10 cellular contexts compared by ENCODE assay signal in genomic region chr17:1560582-1561170, GRCh38. TPM values are rescaled to one million over a fixed set of nuclear protein-coding genes. Genes with fewer than 3 reads are reported as not detected.
DNase-seq lines count a peak whose midpoint lies in the region; ATAC-seq, FAIRE-seq and TF ChIP-seq lines count a peak whose summit lies in the region.
"Had no signal": no experiment of that assay in that cellular context is flagged by ENCODE, and none has a peak within 500 bp of the region (broad histone marks: within the 10 kb centered on the region; RNA-seq: fewer than 3 reads in every experiment).

No MANE protein-coding gene starts in this region.

- H3K27me3 ChIP-seq in SK-N-SH (ENCODE audit: insufficient read depth) (no peaks in the 10 kb centered on the region), small intestine (ENCODE audit: control insufficient read depth in 2 of 2, insufficient read depth in 2 of 2, low read length in 2 of 2) (no peaks in the 10 kb centered on the region)

- H3K36me3 ChIP-seq in SK-N-SH (replicated peaks in 1 of 2; ENCODE audit: control insufficient read depth in 1 of 2, insufficient read depth in 2 of 2, low read length in 1 of 2), result peaks cover 6 to 10% of the 10 kb centered on the region in 2 experiments
- H3K36me3 ChIP-seq in small intestine (ENCODE audit: control insufficient read depth in 2 of 2, insufficient read depth in 2 of 2, low read length in 2 of 2), result peaks cover 0 to 1% of the 10 kb centered on the region in 2 donors

- H3K27ac ChIP-seq in SK-N-SH (ENCODE audit: low read depth in 2 of 2, low read length in 1 of 2), result no peak overlapping the region
- peak overlapping the region; percentile 81 to 94 for H3K27ac ChIP-seq in small intestine (ENCODE audit: low read depth in 1 of 2, low read length in 1 of 2)

- no peak for TF ChIP-seq CTCF in SK-N-SH (IDR thresholded peaks at IDR 0.05)
- TF ChIP-seq CTCF in activated B cell treated with CpG ODN at 0.5 μM for 24 hours (IDR thresholded peaks at IDR 0.05), result no peak
- TF ChIP-seq CTCF in foreskin fibroblast (IDR thresholded peaks at IDR 0.05; ENCODE audit: low read depth, low read length), result no peak

- DNase-seq in SK-N-SH (no peak), activated B cell treated with CpG ODN at 0.5 μM for 24 hours (no peak), foreskin fibroblast (no peak), small intestine (peak; percentile 59), H54 (ENCODE audit: insufficient read length, low spot score) (no peak), SW480 (ENCODE audit: low spot score) (no peak), NCI-H1048 (lab: John Stamatoyannopoulos, UW) (no peak)

- peaks cover 53% of the 10 kb centered on the region for H3K4me1 Mint-ChIP-seq in activated B cell treated with CpG ODN at 0.5 μM for 24 hours

- no peaks in the 10 kb centered on the region for H3K9me2 ChIP-seq in SK-N-SH

- H3K4me1 ChIP-seq in SK-N-SH (ENCODE audit: control insufficient read depth in 1 of 2, insufficient read depth in 2 of 2, low read depth in 1 of 2, low read length in 1 of 2) (peaks cover 0 to 22% of the 10 kb centered on the region in 2 experiments; a peak in 1 of 4 replicates), small intestine (ENCODE audit: control insufficient read depth in 2 of 2, insufficient read depth in 1 of 2, low read depth in 1 of 2, low read length in 1 of 2) (peaks cover 3 to 7% of the 10 kb centered on the region in 2 donors)

- H3K27ac Mint-ChIP-seq in activated B cell treated with CpG ODN at 0.5 μM for 24 hours, result no peak overlapping the region

- peaks cover 56% of the 10 kb centered on the region for H4K20me1 ChIP-seq in SK-N-SH (ENCODE audit: insufficient read depth)

- FAIRE-seq in small intestine (lab: Jason Lieb, UNC), result no peak
- no peak for FAIRE-seq in H54 (lab: Jason Lieb, UNC)
- FAIRE-seq: A204.1, colon had no signal

- TF ChIP-seq POLR2A in H54 (IDR thresholded peaks at IDR 0.05; ENCODE audit: low read depth, low read length), result no peak

- peak overlapping the region; percentile 67 to 79; a peak in 3 of 4 replicates for H3K4me3 ChIP-seq in SK-N-SH (ENCODE audit: low read depth in 2 of 2, low read length in 1 of 2)
- H3K4me3 ChIP-seq in foreskin fibroblast (ENCODE audit: low read depth in 1 of 2, low read length in 2 of 2), result peak overlapping the region; percentile 71 to 78
- H3K4me3 ChIP-seq in small intestine (ENCODE audit: low read depth in 1 of 2, low read length in 2 of 2), result peak overlapping the region in 1 of 2 donors; percentile 87

- POLR2A ChIA-PET in SK-N-SH (lab: Yijun Ruan, JAX), result interaction anchor here (0.6 kb wide), 1 partner anchor 37 kb away, joined by 4 read pairs; no protein-coding TSS in a partner anchor
- POLR2A ChIA-PET in activated B cell treated with CpG ODN at 0.5 μM for 24 hours (lab: Charles Lee), result interaction anchor here (0.7 to 5.4 kb wide), 4 partner anchors 45 to 206 kb away, joined by 3 to 43 read pairs (median 7); partner anchors contain the start of genes INPP5K and SLC43A2

- intact Hi-C loops in activated B cell treated with CpG ODN at 0.5 μM for 24 hours (cut with micrococcal nuclease), result loop anchor here (10.0 kb wide), 1 partner anchor 304 kb away; no protein-coding TSS in a partner anchor

- H2AFZ ChIP-seq in SK-N-SH (ENCODE audit: low read depth), result no peak overlapping the region

- no peaks in the 10 kb centered on the region for H3K9me3 Mint-ChIP-seq in activated B cell treated with CpG ODN at 0.5 μM for 24 hours

- ATAC-seq in SK-N-SH treated with all-trans-retinoic acid at 6 μM for 48 hours (no peak), activated B cell treated with CpG ODN at 0.5 μM for 24 hours (ENCODE audit: low read depth) (no peak)

- no peak for TF ChIP-seq RAD21 in SK-N-SH (IDR thresholded peaks at IDR 0.05; ENCODE audit: low read length)

- 87% methylated on average over 7 of the region's 7 CpGs for WGBS in SK-N-SH (ENCODE audit: low lambda C conversion rate)
- 24 to 55% (median 47%) methylated on average over 7 of the region's 7 CpGs for WGBS in small intestine, 3 donors

- H3K9me3 ChIP-seq in SK-N-SH, result no peaks in the 10 kb centered on the region
- H3K9me3 ChIP-seq in small intestine (ENCODE audit: control insufficient read depth, low read depth), result no peaks in the 10 kb centered on the region

- no peak for TF ChIP-seq EP300 in SK-N-SH (IDR thresholded peaks at IDR 0.05; ENCODE audit: borderline replicate concordance in 1 of 2, low read depth in 1 of 2, low read length in 1 of 2)

- no peaks in the 10 kb centered on the region for H3F3A ChIP-seq in SK-N-SH (replicated peaks; ENCODE audit: insufficient read depth)

- H3K79me2 ChIP-seq in SK-N-SH (ENCODE audit: insufficient read depth), result peaks cover 62% of the 10 kb centered on the region

- peak overlapping the region; percentile 99 for H3K4me2 ChIP-seq in SK-N-SH

- H3K9ac ChIP-seq in SK-N-SH, result peak overlapping the region; percentile 85; the same call in 1 of the 2 replicates

- no peaks in the 10 kb centered on the region for H3K27me3 Mint-ChIP-seq in activated B cell treated with CpG ODN at 0.5 μM for 24 hours

- CTCF ChIA-PET in SK-N-SH (lab: Yijun Ruan, JAX) (interaction anchor here (1.0 to 1.8 kb wide), 2 partner anchors 13 to 195 kb away, joined by 4 to 11 read pairs; no protein-coding TSS in a partner anchor), activated B cell treated with CpG ODN at 0.5 μM for 24 hours (lab: Charles Lee) (interaction anchor here (1.4 kb wide), 1 partner anchor 195 kb away, joined by 14 read pairs; no protein-coding TSS in a partner anchor)

- H3K4me3 Mint-ChIP-seq in activated B cell treated with CpG ODN at 0.5 μM for 24 hours, result peak overlapping the region; percentile 86

- peaks cover 15% of the 10 kb centered on the region for H3K36me3 Mint-ChIP-seq in activated B cell treated with CpG ODN at 0.5 μM for 24 hours (ENCODE audit: low read depth)

TF ChIP-seq in SK-N-SH, 30 proteins besides CTCF, POLR2A, EP300 and RAD21 (continues in another document):
- no peak for TF ChIP-seq MEF2A (IDR thresholded peaks at IDR 0.05; ENCODE audit: borderline replicate concordance, low read depth)
- TF ChIP-seq IRF3 (IDR thresholded peaks at IDR 0.05; ENCODE audit: low read depth, low read length), result no peak

TF ChIP-seq in SK-N-SH treated with all-trans-retinoic acid at 6 μM for 48 hours, 23 proteins besides CTCF, POLR2A, EP300 and RAD21 (continues in another document):
- no peak for TF ChIP-seq PATZ1 (CRISPR knock-in tag; IDR thresholded peaks at IDR 0.05; ENCODE audit: borderline replicate concordance)
- TF ChIP-seq TSHZ2 (CRISPR knock-in tag; IDR thresholded peaks at IDR 0.05), result no peak
- TF ChIP-seq ZFP30 (CRISPR knock-in tag; IDR thresholded peaks at IDR 0.05), result no peak

RNA-seq across cellular contexts. Expression of gene PITPNA, which starts 1.9 kb away (rescaled TPM):
- polyA plus RNA-seq in SK-N-SH (2012; rRNA removed) (49.1 and 50.4 TPM in 2 replicates), small intestine (10 to 100 TPM; 39.8 to 51.2 (median 47.8) TPM)
- 61.3 and 63.1 TPM in 2 replicates for polyA plus RNA-seq in SK-N-SH (2012; cell fraction: cytosol; rRNA removed)
- polyA plus RNA-seq in SK-N-SH (2012; cell fraction: nucleus; rRNA removed), result 43.3 and 69.1 TPM in 2 replicates
- total RNA-seq in activated B cell treated with CpG ODN at 0.5 μM for 24 hours, result 97.0 and 113 TPM in 2 replicates

RNA-seq across cellular contexts. Expression of gene INPP5K, which starts 44.3 kb away (rescaled TPM):
- polyA plus RNA-seq in SK-N-SH (2012; rRNA removed) (26.2 and 28.6 TPM in 2 replicates), small intestine (10 to 100 TPM; 21.8 to 28.1 (median 26.8) TPM)
- 15.2 and 21.1 TPM in 2 replicates for polyA plus RNA-seq in SK-N-SH (2012; cell fraction: cytosol; rRNA removed)
- polyA plus RNA-seq in SK-N-SH (2012; cell fraction: nucleus; rRNA removed), result 55.3 and 72.1 TPM in 2 replicates
- total RNA-seq in activated B cell treated with CpG ODN at 0.5 μM for 24 hours, result 46.0 and 50.0 TPM in 2 replicates

Comparison
In these comparisons a context has a peak if more than half of its experiments do, and no peak if none do; other contexts are left out.
1. H3K27ac ChIP-seq: peak in small intestine (2 of 2); none in SK-N-SH (0 of 2).